ENCODE assay signal across 1 cellular context in genomic region chr17:78899361-78900260, GRCh38.
TF ChIP-seq lines count a peak whose summit lies in the region.

No MANE protein-coding gene starts in this region.

TF ChIP-seq in HCT116, 20 proteins besides CTCF, POLR2A, EP300 and RAD21 (continued from another document):
- no peak for TF ChIP-seq ATF3 (IDR thresholded peaks at IDR 0.05)
